9 cellular contexts compared by ENCODE assay signal in genomic region chr10:73865107-73865458, GRCh38. TPM values are rescaled to one million over a fixed set of nuclear protein-coding genes. Genes with fewer than 3 reads are reported as not detected.
DNase-seq lines count a peak whose midpoint lies in the region; ATAC-seq and TF ChIP-seq lines count a peak whose summit lies in the region.
"Had no signal": no experiment of that assay in that cellular context is flagged by ENCODE, and none has a peak within 500 bp of the region (broad histone marks: within the 10 kb centered on the region; RNA-seq: fewer than 3 reads in every experiment).

No MANE protein-coding gene starts in this region.

- no peaks in the 10 kb centered on the region for H3K9me3 Mint-ChIP-seq in activated T-cell treated with anti-CD3 and anti-CD28 coated beads, Interleukin-2, amount 50 U/mL, for 72 hours
- no peaks in the 10 kb centered on the region for H3K9me3 Mint-ChIP-seq in T-helper 2 cell treated with Interferon-gamma antibody and Interleukin-4, amounts not matched to agents 5 μg/mL and 100 μg/mL, for 36 hours

- H3K9me3 ChIP-seq in esophagus squamous epithelium = no peaks in the 10 kb centered on the region
- H3K9me3 ChIP-seq in thoracic aorta = no peaks in the 10 kb centered on the region

- peak overlapping the region; percentile 89 to 94 for H3K4me3 Mint-ChIP-seq in activated T-cell treated with anti-CD3 and anti-CD28 coated beads, Interleukin-2, amount 50 U/mL, for 72 hours
- peak overlapping the region; percentile 90 for H3K4me3 Mint-ChIP-seq in T-helper 2 cell treated with Interferon-gamma antibody and Interleukin-4, amounts not matched to agents 5 μg/mL and 100 μg/mL, for 36 hours

- no peaks in the 10 kb centered on the region for H3K27me3 Mint-ChIP-seq in activated T-cell treated with anti-CD3 and anti-CD28 coated beads, Interleukin-2, amount 50 U/mL, for 72 hours (ENCODE audit: low read depth)
- no peaks in the 10 kb centered on the region for H3K27me3 Mint-ChIP-seq in T-helper 2 cell treated with Interferon-gamma antibody and Interleukin-4, amounts not matched to agents 5 μg/mL and 100 μg/mL, for 36 hours (ENCODE audit: low read depth)

- peak overlapping the region in 2 of 4 donors; percentile 14 to 43 for H3K4me3 ChIP-seq in esophagus squamous epithelium
- H3K4me3 ChIP-seq in thoracic aorta = no peak overlapping the region

- H3K27ac ChIP-seq in esophagus squamous epithelium (peak overlapping the region; percentile 46 to 89 (median 78)), thoracic aorta (peak overlapping the region; percentile 83 to 90)

- peaks cover 51% of the 10 kb centered on the region for H3K4me1 Mint-ChIP-seq in activated T-cell treated with anti-CD3 and anti-CD28 coated beads, Interleukin-2, amount 50 U/mL, for 72 hours (ENCODE audit: low read depth)
- peaks cover 68% of the 10 kb centered on the region for H3K4me1 Mint-ChIP-seq in T-helper 2 cell treated with Interferon-gamma antibody and Interleukin-4, amounts not matched to agents 5 μg/mL and 100 μg/mL, for 36 hours (ENCODE audit: low read depth)

- peak overlapping the region; percentile 95 for H3K27ac Mint-ChIP-seq in activated T-cell treated with anti-CD3 and anti-CD28 coated beads, Interleukin-2, amount 50 U/mL, for 72 hours
- H3K27ac Mint-ChIP-seq in T-helper 2 cell treated with Interferon-gamma antibody and Interleukin-4, amounts not matched to agents 5 μg/mL and 100 μg/mL, for 36 hours = peak overlapping the region; percentile 97

- WGBS in esophagus squamous epithelium, 2 donors = 78 to 91% methylated on average over 7 to 8 of the region's 8 CpGs

- H3K36me3 Mint-ChIP-seq in activated T-cell treated with anti-CD3 and anti-CD28 coated beads, Interleukin-2, amount 50 U/mL, for 72 hours (ENCODE audit: insufficient read depth in 2 of 2) = peaks cover 3 to 5% of the 10 kb centered on the region in 2 donors
- H3K36me3 Mint-ChIP-seq in T-helper 2 cell treated with Interferon-gamma antibody and Interleukin-4, amounts not matched to agents 5 μg/mL and 100 μg/mL, for 36 hours (ENCODE audit: low read depth) = peaks cover 60% of the 10 kb centered on the region

- no peak for TF ChIP-seq POLR2A in esophagus squamous epithelium (IDR thresholded peaks at IDR 0.05)

- intact Hi-C loops in esophagus squamous epithelium (cut with DNase I) = no loop called here

- ATAC-seq in activated T-cell treated with anti-CD3 and anti-CD28 coated beads, Interleukin-2, amount 50 U/mL, for 72 hours (replicated peaks in 1 of 2) = peak in 1 of 2 donors; percentile 26
- ATAC-seq in thoracic aorta (ENCODE audit: insufficient number of reproducible peaks, low FRiP score, low read depth) (no peak), GM21786 (IDR thresholded peaks at IDR 0.05; ENCODE audit: unreplicated experiment) (no peak)

- no peak for DNase-seq in activated T-cell treated with anti-CD3 and anti-CD28 coated beads, Interleukin-2, amount 50 U/mL, for 72 hours
- no peak for DNase-seq in activated T-cell treated with anti-CD3 and anti-CD28 coated beads, Interleukin-2, amount 50 U/mL, for 1 hour
- no peak for DNase-seq in T-helper 2 cell treated with Interferon-gamma antibody and Interleukin-4, amounts not matched to agents 5 μg/mL and 100 μg/mL, for 36 hours (ENCODE audit: low spot score)
- DNase-seq in esophagus squamous epithelium (lab: John Stamatoyannopoulos, UW) = no peak
- no peak for DNase-seq in thoracic aorta (ENCODE audit: low spot score)
- DNase-seq in NCI-H1092 (lab: John Stamatoyannopoulos, UW) = no peak
- DNase-seq in pons (ENCODE audit: low spot score) = no peak
- DNase-seq: NCI-H446 had no signal

- H3K4me1 ChIP-seq in esophagus squamous epithelium (peaks cover 17 to 91% (median 28%) of the 10 kb centered on the region in 3 donors), thoracic aorta (ENCODE audit: control insufficient read depth in 1 of 2, low read depth in 2 of 2) (peaks cover 55 to 99% of the 10 kb centered on the region in 2 donors)

- TF ChIP-seq CTCF in esophagus squamous epithelium (IDR thresholded peaks at IDR 0.05) = no peak
- TF ChIP-seq CTCF in thoracic aorta (IDR thresholded peaks at IDR 0.05) = no peak

- H3K27me3 ChIP-seq in esophagus squamous epithelium (no peaks in the 10 kb centered on the region), thoracic aorta (replicated peaks; ENCODE audit: insufficient read depth) (no peaks in the 10 kb centered on the region)

- H3K36me3 ChIP-seq in esophagus squamous epithelium (peaks cover 6 to 97% (median 12%) of the 10 kb centered on the region in 3 donors), thoracic aorta (peaks cover 15% of the 10 kb centered on the region)

RNA-seq across cellular contexts. Expression of gene CAMK2G, which starts 9.3 kb away (rescaled TPM):
- total RNA-seq in activated T-cell treated with anti-CD3 and anti-CD28 coated beads, Interleukin-2, amount 50 U/mL, for 72 hours = 10 to 100 TPM; 25.0 to 30.3 TPM
- total RNA-seq in esophagus squamous epithelium (10 to 100 TPM; 15.5 to 37.0 (median 28.6) TPM), thoracic aorta (100 to 1,000 TPM in 1 of 2 donors, 10 to 100 TPM in 1; 78.8 to 149 TPM)

RNA-seq across cellular contexts. Expression of gene PLAU, which starts 45.8 kb away (rescaled TPM):
- total RNA-seq in activated T-cell treated with anti-CD3 and anti-CD28 coated beads, Interleukin-2, amount 50 U/mL, for 72 hours = under 1 TPM; 0.43 to 0.44 TPM
- total RNA-seq in esophagus squamous epithelium (10 to 100 TPM in 2 of 4 donors, 1 to 10 TPM in 2; 8.8 to 15.9 (median 11.9) TPM), thoracic aorta (100 to 1,000 TPM in 1 of 2 donors, 1 to 10 TPM in 1; 8.1 to 100 TPM)

RNA-seq across cellular contexts. Expression of gene NDST2, which starts 53.7 kb away (rescaled TPM):
- total RNA-seq in activated T-cell treated with anti-CD3 and anti-CD28 coated beads, Interleukin-2, amount 50 U/mL, for 72 hours = 100 to 1,000 TPM; 120 to 127 TPM
- total RNA-seq in esophagus squamous epithelium = 10 to 100 TPM; 20.6 to 30.3 (median 22.3) TPM
- 10 to 100 TPM; 55.0 to 78.2 TPM for total RNA-seq in thoracic aorta

Comparison
In these comparisons a context has a peak if more than half of its experiments do, and no peak if none do; other contexts are left out.
1. RNA of gene PLAU, which starts 45.8 kb away (total RNA-seq): 8.1 to 100 TPM in thoracic aorta and 8.8 to 15.9 TPM in esophagus squamous epithelium; 0.43 to 0.44 TPM in activated T-cell treated with anti-CD3 and anti-CD28 coated beads, Interleukin-2, amount 50 U/mL, for 72 hours; every median in the first group is over 4 times any median in the second.